Comparison of ENCODE assay signal across 1 cellular context in the genomic region with DNA sequence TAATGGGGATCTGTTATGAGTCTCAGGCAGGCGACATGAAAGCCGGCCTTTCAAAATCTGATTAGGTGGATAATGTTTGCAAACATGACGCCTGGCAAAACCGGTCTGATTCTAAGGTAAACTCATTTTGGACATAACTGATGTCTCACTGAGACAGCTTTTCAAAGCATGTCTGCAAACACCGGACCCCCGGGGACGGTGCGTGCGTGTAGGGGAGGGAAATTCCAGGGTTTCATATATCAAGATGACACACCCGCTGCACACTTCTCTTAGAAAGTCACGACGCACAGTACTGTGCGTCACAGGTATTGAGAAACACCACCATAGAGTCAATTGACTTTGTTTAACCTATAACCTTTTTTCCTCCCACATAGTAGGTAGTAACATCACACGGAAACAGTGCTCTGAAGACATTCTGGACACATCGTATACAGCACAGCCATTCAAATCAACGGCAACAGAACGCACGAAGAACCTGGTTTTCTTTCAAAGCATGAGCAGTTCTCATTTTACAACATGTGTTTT.
TF ChIP-seq lines count a peak whose summit lies in the region.

No MANE protein-coding gene starts in this region.

TF ChIP-seq in HepG2, 621 proteins besides CTCF, POLR2A, EP300 and RAD21 (continued from another document and continues in another):
- TF ChIP-seq, protein P1, sequence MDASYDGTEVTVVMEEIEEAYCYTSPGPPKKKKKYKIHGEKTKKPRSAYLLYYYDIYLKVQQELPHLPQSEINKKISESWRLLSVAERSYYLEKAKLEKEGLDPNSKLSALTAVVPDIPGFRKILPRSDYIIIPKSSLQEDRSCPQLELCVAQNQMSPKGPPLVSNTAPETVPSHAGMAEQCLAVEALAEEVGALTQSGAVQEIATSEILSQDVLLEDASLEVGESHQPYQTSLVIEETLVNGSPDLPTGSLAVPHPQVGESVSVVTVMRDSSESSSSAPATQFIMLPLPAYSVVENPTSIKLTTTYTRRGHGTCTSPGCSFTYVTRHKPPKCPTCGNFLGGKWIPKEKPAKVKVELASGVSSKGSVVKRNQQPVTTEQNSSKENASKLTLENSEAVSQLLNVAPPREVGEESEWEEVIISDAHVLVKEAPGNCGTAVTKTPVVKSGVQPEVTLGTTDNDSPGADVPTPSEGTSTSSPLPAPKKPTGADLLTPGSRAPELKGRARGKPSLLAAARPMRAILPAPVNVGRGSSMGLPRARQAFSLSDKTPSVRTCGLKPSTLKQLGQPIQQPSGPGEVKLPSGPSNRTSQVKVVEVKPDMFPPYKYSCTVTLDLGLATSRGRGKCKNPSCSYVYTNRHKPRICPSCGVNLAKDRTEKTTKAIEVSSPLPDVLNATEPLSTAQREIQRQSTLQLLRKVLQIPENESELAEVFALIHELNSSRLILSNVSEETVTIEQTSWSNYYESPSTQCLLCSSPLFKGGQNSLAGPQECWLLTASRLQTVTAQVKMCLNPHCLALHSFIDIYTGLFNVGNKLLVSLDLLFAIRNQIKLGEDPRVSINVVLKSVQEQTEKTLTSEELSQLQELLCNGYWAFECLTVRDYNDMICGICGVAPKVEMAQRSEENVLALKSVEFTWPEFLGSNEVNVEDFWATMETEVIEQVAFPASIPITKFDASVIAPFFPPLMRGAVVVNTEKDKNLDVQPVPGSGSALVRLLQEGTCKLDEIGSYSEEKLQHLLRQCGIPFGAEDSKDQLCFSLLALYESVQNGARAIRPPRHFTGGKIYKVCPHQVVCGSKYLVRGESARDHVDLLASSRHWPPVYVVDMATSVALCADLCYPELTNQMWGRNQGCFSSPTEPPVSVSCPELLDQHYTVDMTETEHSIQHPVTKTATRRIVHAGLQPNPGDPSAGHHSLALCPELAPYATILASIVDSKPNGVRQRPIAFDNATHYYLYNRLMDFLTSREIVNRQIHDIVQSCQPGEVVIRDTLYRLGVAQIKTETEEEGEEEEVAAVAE (CRISPR knock-in tag; IDR thresholded peaks at IDR 0.05; ENCODE audit: borderline replicate concordance) = no peak; the same call in 1 of the 2 replicates
- TF ChIP-seq ZSCAN31 (CRISPR knock-in tag; IDR thresholded peaks at IDR 0.05; ENCODE audit: low read depth) (no peak), XRCC5 (optimal IDR thresholded peaks at IDR 0.05; ENCODE audit: low read length) (peak; percentile 61), SOX6 (IDR thresholded peaks at IDR 0.05) (no peak), SOX6 (CRISPR knock-in tag; IDR thresholded peaks at IDR 0.05) (peak; percentile 38; the same call in 1 of the 2 replicates), GABPB1 (CRISPR knock-in tag; IDR thresholded peaks at IDR 0.05) (no peak), ZNF30 (CRISPR knock-in tag; IDR thresholded peaks at IDR 0.05) (no peak), U2AF1 (optimal IDR thresholded peaks at IDR 0.05; ENCODE audit: low read depth, low read length) (no peak), ZBTB20 (CRISPR knock-in tag; IDR thresholded peaks at IDR 0.05; ENCODE audit: borderline replicate concordance, low read depth) (no peak), ZBTB7B (CRISPR knock-in tag; IDR thresholded peaks at IDR 0.05) (peak; percentile 70), ELF1 (CRISPR knock-in tag; IDR thresholded peaks at IDR 0.05) (no peak), ZNF564 (CRISPR knock-in tag; IDR thresholded peaks at IDR 0.05) (no peak), ZNF841 (CRISPR knock-in tag; IDR thresholded peaks at IDR 0.05; ENCODE audit: borderline replicate concordance) (no peak), ZBTB21 (CRISPR knock-in tag; IDR thresholded peaks at IDR 0.05) (peak; percentile 72; the same call in 1 of the 2 replicates), ZFP37 (CRISPR knock-in tag; IDR thresholded peaks at IDR 0.05; ENCODE audit: borderline replicate concordance) (no peak), ETV6 (CRISPR knock-in tag; conservative IDR thresholded peaks at IDR 0.05) (no peak), TBX2 (CRISPR knock-in tag; IDR thresholded peaks at IDR 0.05; ENCODE audit: borderline replicate concordance) (peak; percentile 37; the same call in 1 of the 2 replicates), ZBTB8A (CRISPR knock-in tag; IDR thresholded peaks at IDR 0.05; ENCODE audit: borderline replicate concordance, low read depth) (no peak), MYNN (CRISPR knock-in tag; IDR thresholded peaks at IDR 0.05; ENCODE audit: low read depth) (no peak), ELF3 (CRISPR knock-in tag; IDR thresholded peaks at IDR 0.05) (peak; percentile 79), ASH2L (IDR thresholded peaks at IDR 0.05; ENCODE audit: insufficient read length, low read depth, low read length) (peak; percentile 27), ZNF510 (CRISPR knock-in tag; IDR thresholded peaks at IDR 0.05; ENCODE audit: low read depth) (no peak), ZKSCAN1 (IDR thresholded peaks at IDR 0.05; ENCODE audit: low read length) (peak; percentile 91), BCL6 (CRISPR knock-in tag; IDR thresholded peaks at IDR 0.05) (peak; percentile 82), DMAP1 (CRISPR knock-in tag; IDR thresholded peaks at IDR 0.05) (no peak), RAD51 (IDR thresholded peaks at IDR 0.05; ENCODE audit: borderline replicate concordance) (no peak), RARA (CRISPR knock-in tag; IDR thresholded peaks at IDR 0.05) (peak; percentile 46; the same call in 1 of the 2 replicates), NPAS2 (CRISPR knock-in tag; IDR thresholded peaks at IDR 0.05; ENCODE audit: borderline replicate concordance) (no peak), GATAD2A (CRISPR knock-in tag; IDR thresholded peaks at IDR 0.05) (peak; percentile 63), ZNF326 (CRISPR knock-in tag; IDR thresholded peaks at IDR 0.05; ENCODE audit: borderline replicate concordance) (no peak), HNRNPK (IDR thresholded peaks at IDR 0.05; ENCODE audit: low read depth, low read length, poor library complexity, severe bottlenecking) (no peak), FOXP1 (IDR thresholded peaks at IDR 0.05) (no peak), FOXP1 (CRISPR knock-in tag; IDR thresholded peaks at IDR 0.05) (peak; percentile 34), MAFK (conservative IDR thresholded peaks at IDR 0.05 in 1 of 2, IDR thresholded peaks at IDR 0.05 in 1 of 2; ENCODE audit: low read length in 2 of 2) (no peak), GATAD1 (CRISPR knock-in tag; IDR thresholded peaks at IDR 0.05) (peak; percentile 37; the same call in 1 of the 2 replicates), TEAD3 (CRISPR knock-in tag; optimal IDR thresholded peaks at IDR 0.05; ENCODE audit: borderline replicate concordance) (peak; percentile 77), ZBTB42 (CRISPR knock-in tag; IDR thresholded peaks at IDR 0.05) (no peak)
- TF ChIP-seq, protein P2, sequence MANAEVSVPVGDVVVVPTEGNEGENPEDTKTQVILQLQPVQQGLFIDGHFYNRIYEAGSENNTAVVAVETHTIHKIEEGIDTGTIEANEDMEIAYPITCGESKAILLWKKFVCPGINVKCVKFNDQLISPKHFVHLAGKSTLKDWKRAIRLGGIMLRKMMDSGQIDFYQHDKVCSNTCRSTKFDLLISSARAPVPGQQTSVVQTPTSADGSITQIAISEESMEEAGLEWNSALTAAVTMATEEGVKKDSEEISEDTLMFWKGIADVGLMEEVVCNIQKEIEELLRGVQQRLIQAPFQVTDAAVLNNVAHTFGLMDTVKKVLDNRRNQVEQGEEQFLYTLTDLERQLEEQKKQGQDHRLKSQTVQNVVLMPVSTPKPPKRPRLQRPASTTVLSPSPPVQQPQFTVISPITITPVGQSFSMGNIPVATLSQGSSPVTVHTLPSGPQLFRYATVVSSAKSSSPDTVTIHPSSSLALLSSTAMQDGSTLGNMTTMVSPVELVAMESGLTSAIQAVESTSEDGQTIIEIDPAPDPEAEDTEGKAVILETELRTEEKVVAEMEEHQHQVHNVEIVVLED (CRISPR knock-in tag; IDR thresholded peaks at IDR 0.05; ENCODE audit: borderline replicate concordance) = no peak; the same call in 1 of the 2 replicates
- TF ChIP-seq, protein P3, sequence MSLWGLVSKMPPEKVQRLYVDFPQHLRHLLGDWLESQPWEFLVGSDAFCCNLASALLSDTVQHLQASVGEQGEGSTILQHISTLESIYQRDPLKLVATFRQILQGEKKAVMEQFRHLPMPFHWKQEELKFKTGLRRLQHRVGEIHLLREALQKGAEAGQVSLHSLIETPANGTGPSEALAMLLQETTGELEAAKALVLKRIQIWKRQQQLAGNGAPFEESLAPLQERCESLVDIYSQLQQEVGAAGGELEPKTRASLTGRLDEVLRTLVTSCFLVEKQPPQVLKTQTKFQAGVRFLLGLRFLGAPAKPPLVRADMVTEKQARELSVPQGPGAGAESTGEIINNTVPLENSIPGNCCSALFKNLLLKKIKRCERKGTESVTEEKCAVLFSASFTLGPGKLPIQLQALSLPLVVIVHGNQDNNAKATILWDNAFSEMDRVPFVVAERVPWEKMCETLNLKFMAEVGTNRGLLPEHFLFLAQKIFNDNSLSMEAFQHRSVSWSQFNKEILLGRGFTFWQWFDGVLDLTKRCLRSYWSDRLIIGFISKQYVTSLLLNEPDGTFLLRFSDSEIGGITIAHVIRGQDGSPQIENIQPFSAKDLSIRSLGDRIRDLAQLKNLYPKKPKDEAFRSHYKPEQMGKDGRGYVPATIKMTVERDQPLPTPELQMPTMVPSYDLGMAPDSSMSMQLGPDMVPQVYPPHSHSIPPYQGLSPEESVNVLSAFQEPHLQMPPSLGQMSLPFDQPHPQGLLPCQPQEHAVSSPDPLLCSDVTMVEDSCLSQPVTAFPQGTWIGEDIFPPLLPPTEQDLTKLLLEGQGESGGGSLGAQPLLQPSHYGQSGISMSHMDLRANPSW (CRISPR knock-in tag; IDR thresholded peaks at IDR 0.05; ENCODE audit: borderline replicate concordance) = no peak
- TF ChIP-seq, protein P4, sequence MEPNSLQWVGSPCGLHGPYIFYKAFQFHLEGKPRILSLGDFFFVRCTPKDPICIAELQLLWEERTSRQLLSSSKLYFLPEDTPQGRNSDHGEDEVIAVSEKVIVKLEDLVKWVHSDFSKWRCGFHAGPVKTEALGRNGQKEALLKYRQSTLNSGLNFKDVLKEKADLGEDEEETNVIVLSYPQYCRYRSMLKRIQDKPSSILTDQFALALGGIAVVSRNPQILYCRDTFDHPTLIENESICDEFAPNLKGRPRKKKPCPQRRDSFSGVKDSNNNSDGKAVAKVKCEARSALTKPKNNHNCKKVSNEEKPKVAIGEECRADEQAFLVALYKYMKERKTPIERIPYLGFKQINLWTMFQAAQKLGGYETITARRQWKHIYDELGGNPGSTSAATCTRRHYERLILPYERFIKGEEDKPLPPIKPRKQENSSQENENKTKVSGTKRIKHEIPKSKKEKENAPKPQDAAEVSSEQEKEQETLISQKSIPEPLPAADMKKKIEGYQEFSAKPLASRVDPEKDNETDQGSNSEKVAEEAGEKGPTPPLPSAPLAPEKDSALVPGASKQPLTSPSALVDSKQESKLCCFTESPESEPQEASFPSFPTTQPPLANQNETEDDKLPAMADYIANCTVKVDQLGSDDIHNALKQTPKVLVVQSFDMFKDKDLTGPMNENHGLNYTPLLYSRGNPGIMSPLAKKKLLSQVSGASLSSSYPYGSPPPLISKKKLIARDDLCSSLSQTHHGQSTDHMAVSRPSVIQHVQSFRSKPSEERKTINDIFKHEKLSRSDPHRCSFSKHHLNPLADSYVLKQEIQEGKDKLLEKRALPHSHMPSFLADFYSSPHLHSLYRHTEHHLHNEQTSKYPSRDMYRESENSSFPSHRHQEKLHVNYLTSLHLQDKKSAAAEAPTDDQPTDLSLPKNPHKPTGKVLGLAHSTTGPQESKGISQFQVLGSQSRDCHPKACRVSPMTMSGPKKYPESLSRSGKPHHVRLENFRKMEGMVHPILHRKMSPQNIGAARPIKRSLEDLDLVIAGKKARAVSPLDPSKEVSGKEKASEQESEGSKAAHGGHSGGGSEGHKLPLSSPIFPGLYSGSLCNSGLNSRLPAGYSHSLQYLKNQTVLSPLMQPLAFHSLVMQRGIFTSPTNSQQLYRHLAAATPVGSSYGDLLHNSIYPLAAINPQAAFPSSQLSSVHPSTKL (CRISPR knock-in tag; IDR thresholded peaks at IDR 0.05) = peak; percentile 79
- TF ChIP-seq, protein P5, sequence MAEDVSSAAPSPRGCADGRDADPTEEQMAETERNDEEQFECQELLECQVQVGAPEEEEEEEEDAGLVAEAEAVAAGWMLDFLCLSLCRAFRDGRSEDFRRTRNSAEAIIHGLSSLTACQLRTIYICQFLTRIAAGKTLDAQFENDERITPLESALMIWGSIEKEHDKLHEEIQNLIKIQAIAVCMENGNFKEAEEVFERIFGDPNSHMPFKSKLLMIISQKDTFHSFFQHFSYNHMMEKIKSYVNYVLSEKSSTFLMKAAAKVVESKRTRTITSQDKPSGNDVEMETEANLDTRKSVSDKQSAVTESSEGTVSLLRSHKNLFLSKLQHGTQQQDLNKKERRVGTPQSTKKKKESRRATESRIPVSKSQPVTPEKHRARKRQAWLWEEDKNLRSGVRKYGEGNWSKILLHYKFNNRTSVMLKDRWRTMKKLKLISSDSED (CRISPR knock-in tag; IDR thresholded peaks at IDR 0.05) = no peak
- TF ChIP-seq, protein P6, sequence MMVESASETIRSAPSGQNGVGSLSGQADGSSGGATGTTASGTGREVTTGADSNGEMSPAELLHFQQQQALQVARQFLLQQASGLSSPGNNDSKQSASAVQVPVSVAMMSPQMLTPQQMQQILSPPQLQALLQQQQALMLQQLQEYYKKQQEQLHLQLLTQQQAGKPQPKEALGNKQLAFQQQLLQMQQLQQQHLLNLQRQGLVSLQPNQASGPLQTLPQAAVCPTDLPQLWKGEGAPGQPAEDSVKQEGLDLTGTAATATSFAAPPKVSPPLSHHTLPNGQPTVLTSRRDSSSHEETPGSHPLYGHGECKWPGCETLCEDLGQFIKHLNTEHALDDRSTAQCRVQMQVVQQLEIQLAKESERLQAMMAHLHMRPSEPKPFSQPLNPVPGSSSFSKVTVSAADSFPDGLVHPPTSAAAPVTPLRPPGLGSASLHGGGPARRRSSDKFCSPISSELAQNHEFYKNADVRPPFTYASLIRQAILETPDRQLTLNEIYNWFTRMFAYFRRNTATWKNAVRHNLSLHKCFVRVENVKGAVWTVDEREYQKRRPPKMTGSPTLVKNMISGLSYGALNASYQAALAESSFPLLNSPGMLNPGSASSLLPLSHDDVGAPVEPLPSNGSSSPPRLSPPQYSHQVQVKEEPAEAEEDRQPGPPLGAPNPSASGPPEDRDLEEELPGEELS (CRISPR knock-in tag; IDR thresholded peaks at IDR 0.05) = no peak
- TF ChIP-seq, protein P7, sequence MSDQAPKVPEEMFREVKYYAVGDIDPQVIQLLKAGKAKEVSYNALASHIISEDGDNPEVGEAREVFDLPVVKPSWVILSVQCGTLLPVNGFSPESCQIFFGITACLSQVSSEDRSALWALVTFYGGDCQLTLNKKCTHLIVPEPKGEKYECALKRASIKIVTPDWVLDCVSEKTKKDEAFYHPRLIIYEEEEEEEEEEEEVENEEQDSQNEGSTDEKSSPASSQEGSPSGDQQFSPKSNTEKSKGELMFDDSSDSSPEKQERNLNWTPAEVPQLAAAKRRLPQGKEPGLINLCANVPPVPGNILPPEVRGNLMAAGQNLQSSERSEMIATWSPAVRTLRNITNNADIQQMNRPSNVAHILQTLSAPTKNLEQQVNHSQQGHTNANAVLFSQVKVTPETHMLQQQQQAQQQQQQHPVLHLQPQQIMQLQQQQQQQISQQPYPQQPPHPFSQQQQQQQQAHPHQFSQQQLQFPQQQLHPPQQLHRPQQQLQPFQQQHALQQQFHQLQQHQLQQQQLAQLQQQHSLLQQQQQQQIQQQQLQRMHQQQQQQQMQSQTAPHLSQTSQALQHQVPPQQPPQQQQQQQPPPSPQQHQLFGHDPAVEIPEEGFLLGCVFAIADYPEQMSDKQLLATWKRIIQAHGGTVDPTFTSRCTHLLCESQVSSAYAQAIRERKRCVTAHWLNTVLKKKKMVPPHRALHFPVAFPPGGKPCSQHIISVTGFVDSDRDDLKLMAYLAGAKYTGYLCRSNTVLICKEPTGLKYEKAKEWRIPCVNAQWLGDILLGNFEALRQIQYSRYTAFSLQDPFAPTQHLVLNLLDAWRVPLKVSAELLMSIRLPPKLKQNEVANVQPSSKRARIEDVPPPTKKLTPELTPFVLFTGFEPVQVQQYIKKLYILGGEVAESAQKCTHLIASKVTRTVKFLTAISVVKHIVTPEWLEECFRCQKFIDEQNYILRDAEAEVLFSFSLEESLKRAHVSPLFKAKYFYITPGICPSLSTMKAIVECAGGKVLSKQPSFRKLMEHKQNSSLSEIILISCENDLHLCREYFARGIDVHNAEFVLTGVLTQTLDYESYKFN (CRISPR knock-in tag; conservative IDR thresholded peaks at IDR 0.05) = peak; percentile 50; the same call in 1 of the 2 replicates
